In genomic region chr3:124584552-124585391, GRCh38 we compare ENCODE assay signal across 1 cellular context.
TF ChIP-seq lines count a peak whose summit lies in the region.

No MANE protein-coding gene starts in this region.

TF ChIP-seq in HepG2, 621 proteins besides CTCF, POLR2A, EP300 and RAD21 (continued from another document and continues in another):
- TF ChIP-seq ZFP82 (CRISPR knock-in tag; IDR thresholded peaks at IDR 0.05; ENCODE audit: borderline replicate concordance) (peak; percentile 90; the same call in 1 of the 2 replicates), JDP2 (CRISPR knock-in tag; IDR thresholded peaks at IDR 0.05; ENCODE audit: borderline replicate concordance) (no peak), ZNF557 (CRISPR knock-in tag; IDR thresholded peaks at IDR 0.05) (no peak), ZNF660 (CRISPR knock-in tag; IDR thresholded peaks at IDR 0.05; ENCODE audit: borderline replicate concordance, low read depth) (no peak), HNF1A (IDR thresholded peaks at IDR 0.05; ENCODE audit: low read depth) (no peak), HNF1A (CRISPR knock-in tag; IDR thresholded peaks at IDR 0.05; ENCODE audit: borderline replicate concordance) (peak; percentile 52; the same call in 1 of the 2 replicates), RNF2 (conservative IDR thresholded peaks at IDR 0.05; ENCODE audit: low read depth) (no peak), UBTF (CRISPR knock-in tag; IDR thresholded peaks at IDR 0.05) (peak; percentile 81), HOXA3 (CRISPR knock-in tag; IDR thresholded peaks at IDR 0.05) (peak; percentile 58), ZFP36 (IDR thresholded peaks at IDR 0.05; ENCODE audit: borderline replicate concordance, low read depth, low read length, partially characterized antibody) (no peak), ZBTB40 (IDR thresholded peaks at IDR 0.05) (no peak), ZBTB40 (CRISPR knock-in tag; IDR thresholded peaks at IDR 0.05) (peak; percentile 76; the same call in 1 of the 2 replicates), CREM (IDR thresholded peaks at IDR 0.05) (no peak), CREM (CRISPR knock-in tag; IDR thresholded peaks at IDR 0.05) (no peak), ZNF891 (CRISPR knock-in tag; IDR thresholded peaks at IDR 0.05) (peak; percentile 78; the same call in 1 of the 2 replicates), TP53 (CRISPR knock-in tag; conservative IDR thresholded peaks at IDR 0.05) (no peak), MBNL3 (CRISPR knock-in tag; conservative IDR thresholded peaks at IDR 0.05) (no peak), SP1 (IDR thresholded peaks at IDR 0.05) (no peak), SP1 (CRISPR knock-in tag; IDR thresholded peaks at IDR 0.05) (0 out of 2 replicates have a peak, but pooled peaks have one; percentile 41), TAF1 (CRISPR knock-in tag; IDR thresholded peaks at IDR 0.05) (peak; percentile 85), RFXAP (CRISPR knock-in tag; IDR thresholded peaks at IDR 0.05; ENCODE audit: borderline replicate concordance) (peak; percentile 52; the same call in 1 of the 2 replicates), STAT6 (CRISPR knock-in tag; IDR thresholded peaks at IDR 0.05; ENCODE audit: borderline replicate concordance) (0 out of 2 replicates have a peak, but pooled peaks have one; percentile 32), ZNF777 (CRISPR knock-in tag; IDR thresholded peaks at IDR 0.05) (peak; percentile 62), ZFYVE20 (CRISPR knock-in tag; IDR thresholded peaks at IDR 0.05; ENCODE audit: borderline replicate concordance, low read depth) (no peak), MAF1 (CRISPR knock-in tag; IDR thresholded peaks at IDR 0.05; ENCODE audit: borderline replicate concordance) (no peak), THYN1 (CRISPR knock-in tag; IDR thresholded peaks at IDR 0.05; ENCODE audit: borderline replicate concordance, low read depth) (no peak), NFE2L2 (IDR thresholded peaks at IDR 0.05; ENCODE audit: low read length) (no peak), EED (CRISPR knock-in tag; IDR thresholded peaks at IDR 0.05) (peak; percentile 77), ZGPAT (CRISPR knock-in tag; IDR thresholded peaks at IDR 0.05) (peak; percentile 82; the same call in 1 of the 2 replicates), FOXA3 (CRISPR knock-in tag; IDR thresholded peaks at IDR 0.05) (no peak; the same call in 1 of the 2 replicates), DMAP1 (CRISPR knock-in tag; IDR thresholded peaks at IDR 0.05) (0 out of 2 replicates have a peak, but pooled peaks have one; percentile 48), SIX1 (CRISPR knock-in tag; IDR thresholded peaks at IDR 0.05; ENCODE audit: borderline replicate concordance) (no peak), CHD2 (IDR thresholded peaks at IDR 0.05; ENCODE audit: low read depth, low read length) (no peak), ZKSCAN8 (CRISPR knock-in tag; IDR thresholded peaks at IDR 0.05; ENCODE audit: borderline replicate concordance) (no peak), ZNF34 (CRISPR knock-in tag; IDR thresholded peaks at IDR 0.05; ENCODE audit: borderline replicate concordance) (no peak), MLLT10 (CRISPR knock-in tag; IDR thresholded peaks at IDR 0.05) (no peak), GATAD2A (CRISPR knock-in tag; IDR thresholded peaks at IDR 0.05) (peak; percentile 37; the same call in 1 of the 2 replicates), GPBP1L1 (CRISPR knock-in tag; IDR thresholded peaks at IDR 0.05) (no peak), ATAD3A (CRISPR knock-in tag; IDR thresholded peaks at IDR 0.05) (no peak)
